ENCODE assay signal across 8 cellular contexts in genomic region chr12:122888232-122888752, GRCh38. TPM values are rescaled to one million over a fixed set of nuclear protein-coding genes. Genes with fewer than 3 reads are reported as not detected.
DNase-seq lines count a peak whose midpoint lies in the region; ATAC-seq, FAIRE-seq and TF ChIP-seq lines count a peak whose summit lies in the region.

No MANE protein-coding gene starts in this region.

- no peak overlapping the region for H3K56ac ChIP-seq in H1 (replicated peaks; ENCODE audit: insufficient read length, low read depth, low read length)

- 0 out of 3 replicates have a peak, but pooled peaks of 1 of the 2 experiments have one; percentile 27 for TF ChIP-seq POLR2A in H1 (IDR thresholded peaks at IDR 0.05; ENCODE audit: control extremely low read depth in 1 of 2, low read depth in 2 of 2, low read length in 2 of 2)
- TF ChIP-seq POLR2A in vagina (IDR thresholded peaks at IDR 0.05) = no peak

- H3K23me2 ChIP-seq in H1 (ENCODE audit: low read depth, low read length) = no peaks in the 10 kb centered on the region; the same call in 1 of the 2 replicates

- peak overlapping the region; percentile 88 for H3K4me3 Mint-ChIP-seq in activated B cell treated with CpG ODN at 0.5 μM for 24 hours

- H4K8ac ChIP-seq in H1 (ENCODE audit: extremely low read depth, insufficient read depth, low read length) = no peak overlapping the region

- H3K4me1 ChIP-seq in H1 (replicated peaks in 1 of 4; ENCODE audit: control insufficient read depth in 3 of 4, insufficient read depth in 4 of 4, low read length in 3 of 4) (peaks cover 5 to 21% (median 14%) of the 10 kb centered on the region in 4 experiments), vagina (peaks cover 82% of the 10 kb centered on the region)

- peak; percentile 41 for ATAC-seq in GM21447 (IDR thresholded peaks at IDR 0.05; ENCODE audit: unreplicated experiment)
- peak; percentile 55 for ATAC-seq in activated B cell treated with CpG ODN at 0.5 μM for 24 hours (ENCODE audit: low read depth)
- no peak for ATAC-seq in GM18868 (IDR thresholded peaks at IDR 0.05; ENCODE audit: unreplicated experiment)

- H3K4me1 Mint-ChIP-seq in activated B cell treated with CpG ODN at 0.5 μM for 24 hours = peaks cover 93% of the 10 kb centered on the region

- H3K27me3 ChIP-seq in H1 (replicated peaks in 1 of 4; ENCODE audit: control insufficient read depth in 3 of 4, extremely low read depth in 1 of 4, insufficient read depth in 3 of 4, low read length in 3 of 4) (peaks cover 0 to 3% (median 0%) of the 10 kb centered on the region in 4 experiments; a peak in 3 of 7 replicates), vagina (no peaks in the 10 kb centered on the region)

- H3K23ac ChIP-seq in H1 (ENCODE audit: insufficient read length) = no peak overlapping the region

- DNase-seq in AG04449 (ENCODE audit: low read depth, low spot score) (no peak), NCI-H2081 (lab: John Stamatoyannopoulos, UW) (peak; percentile 62 to 72), activated B cell treated with CpG ODN at 0.5 μM for 24 hours (no peak), H1 (ENCODE audit: low read depth in 1 of 2, low spot score in 2 of 2) (no peak), mucosa of gallbladder (ENCODE audit: low spot score) (peak; percentile 86), vagina (ENCODE audit: extremely low spot score in 2 of 2) (no peak)

- intact Hi-C loops in activated B cell treated with CpG ODN at 0.5 μM for 24 hours (cut with micrococcal nuclease) = loop anchor here (1.0 to 5.0 kb wide), 2 partner anchors 10 to 344 kb away; partner anchors contain the start of genes MPHOSPH9 and MTRFR
- intact Hi-C loops in vagina (cut with DNase I) = no loop called here

- no peak overlapping the region for H2BK120ac ChIP-seq in H1 (replicated peaks; ENCODE audit: low read depth, low read length)

- 58% methylated on average over 12 of the region's 12 CpGs; no CpG with 5 or more reads in 1 of the 2 experiments for WGBS in H1 (ENCODE audit: extremely low coverage in 1 of 2, insufficient coverage in 1 of 2, insufficient read length in 1 of 2, insufficient replicate concordance in 2 of 2, low coverage in 1 of 2, low lambda C conversion rate in 2 of 2, missing lambda C conversion rate in 1 of 2), 2 experiments

- TF ChIP-seq RAD21 in H1 (IDR thresholded peaks at IDR 0.05 in 1 of 2, conservative IDR thresholded peaks at IDR 0.05 in 1 of 2; ENCODE audit: low read depth in 2 of 2, low read length in 2 of 2) = no peak

- TF ChIP-seq EP300 in H1 (IDR thresholded peaks at IDR 0.05; ENCODE audit: borderline replicate concordance in 1 of 2, low read depth in 2 of 2, low read length in 2 of 2) = 0 out of 3 replicates have a peak, but pooled peaks of 1 of the 2 experiments have one; percentile 52

- peak overlapping the region; percentile 96 for H3K27ac Mint-ChIP-seq in activated B cell treated with CpG ODN at 0.5 μM for 24 hours

- no peak overlapping the region for H3K14ac ChIP-seq in H1 (ENCODE audit: insufficient read length)

- peak overlapping the region; percentile 18 to 32; a peak in 3 of 4 replicates for H3K4me2 ChIP-seq in H1 (ENCODE audit: insufficient read depth in 1 of 2, low read depth in 2 of 2, low read length in 2 of 2)

- H3K36me3 ChIP-seq in H1 (ENCODE audit: control insufficient read depth in 2 of 4, insufficient read depth in 4 of 4, low read length in 3 of 4) (no peaks in the 10 kb centered on the region), vagina (no peaks in the 10 kb centered on the region)

- no peak overlapping the region for H2BK5ac ChIP-seq in H1 (ENCODE audit: low read depth, low read length)

- FAIRE-seq in H1 (lab: Jason Lieb, UNC) = no peak

- no peak overlapping the region for H2AK5ac ChIP-seq in H1 (ENCODE audit: low read depth, low read length)

- H3K36me3 Mint-ChIP-seq in activated B cell treated with CpG ODN at 0.5 μM for 24 hours (ENCODE audit: low read depth) = peaks cover 10% of the 10 kb centered on the region

- peaks cover 0 to 54% of the 10 kb centered on the region in 2 experiments; a peak in 3 of 4 replicates for H3K79me2 ChIP-seq in H1 (ENCODE audit: control insufficient read depth in 1 of 2, insufficient read depth in 2 of 2, low read length in 2 of 2)

- no peaks in the 10 kb centered on the region for H3K9me3 Mint-ChIP-seq in activated B cell treated with CpG ODN at 0.5 μM for 24 hours

- H2BK12ac ChIP-seq in H1 (ENCODE audit: low read depth, low read length) = no peak overlapping the region; the same call in 1 of the 2 replicates

- no peak overlapping the region for H2AFZ ChIP-seq in H1 (ENCODE audit: low read length)

- no peak overlapping the region for H3K4ac ChIP-seq in H1 (replicated peaks; ENCODE audit: insufficient read length, low read depth, low read length)

- no peak overlapping the region for H4K5ac ChIP-seq in H1 (ENCODE audit: insufficient read length, low read depth, low read length)

- H3K27ac ChIP-seq in H1 (ENCODE audit: low read depth, low read length) (peak overlapping the region; percentile 11; the same call in 1 of the 2 replicates), vagina (peak overlapping the region; percentile 70)

- POLR2A ChIA-PET in AG04449 (lab: Yijun Ruan, JAX) (interaction anchor here (1.0 kb wide), 1 partner anchor 59 kb away, joined by 3 read pairs; no protein-coding TSS in a partner anchor), activated B cell treated with CpG ODN at 0.5 μM for 24 hours (lab: Charles Lee) (interaction anchor here (0.6 to 6.5 kb wide), 15 partner anchors 9 to 361 kb away, joined by 3 to 99 read pairs (median 4); partner anchors contain the start of genes KNTC1, MPHOSPH9, MTRFR and OGFOD2), H1 (lab: Charles Lee; ENCODE audit: partially characterized antibody) (interaction anchor here (0.9 to 1.2 kb wide), 3 partner anchors 11 to 98 kb away, joined by 4 to 5 read pairs (median 5); no protein-coding TSS in a partner anchor)

- CTCF ChIA-PET in AG04449 (lab: Yijun Ruan, JAX) (interaction anchor here (1.4 to 7.9 kb wide), 6 partner anchors 9 to 350 kb away, joined by 4 to 46 read pairs (median 8); no protein-coding TSS in a partner anchor), activated B cell treated with CpG ODN at 0.5 μM for 24 hours (lab: Charles Lee) (interaction anchor here (2.4 to 6.1 kb wide), 2 partner anchors 10 to 64 kb away, joined by 17 to 25 read pairs; no protein-coding TSS in a partner anchor), H1 (lab: Charles Lee; ENCODE audit: partially characterized antibody) (interaction anchor here (1.0 to 2.8 kb wide), 10 partner anchors 9 to 95 kb away, joined by 3 to 11 read pairs (median 6); no protein-coding TSS in a partner anchor)

- H2BK20ac ChIP-seq in H1 (ENCODE audit: low read length) = no peak overlapping the region

- peak overlapping the region; percentile 4; the same call in 1 of the 2 replicates for H3K4me3 ChIP-seq in AG04449 (ENCODE audit: low read depth, low read length)
- H3K4me3 ChIP-seq in H1 (ENCODE audit: extremely low read depth in 1 of 4, insufficient read depth in 2 of 4, low read depth in 3 of 4, low read length in 4 of 4) = no peak overlapping the region; a peak in 1 of 8 replicates
- peak overlapping the region; percentile 7 to 12 for H3K4me3 ChIP-seq in vagina

- H2BK15ac ChIP-seq in H1 (ENCODE audit: low read length) = no peak overlapping the region

- peaks cover 5% of the 10 kb centered on the region; the same call in 1 of the 2 replicates for H3K79me1 ChIP-seq in H1 (ENCODE audit: low read depth, low read length)

- TF ChIP-seq CTCF in AG04449 (IDR thresholded peaks at IDR 0.05; ENCODE audit: insufficient read depth, low read length, missing control alignments) = no peak
- no peak for TF ChIP-seq CTCF in activated B cell treated with CpG ODN at 0.5 μM for 24 hours (IDR thresholded peaks at IDR 0.05)
- no peak for TF ChIP-seq CTCF in H1 (IDR thresholded peaks at IDR 0.05; ENCODE audit: control extremely low read depth in 1 of 3, insufficient read depth in 1 of 3, low read depth in 1 of 3, low read length in 3 of 3)
- no peak for TF ChIP-seq CTCF in vagina (IDR thresholded peaks at IDR 0.05)

- H4K91ac ChIP-seq in H1 (replicated peaks; ENCODE audit: insufficient read length, low read length) = no peak overlapping the region

- H3K27me3 Mint-ChIP-seq in activated B cell treated with CpG ODN at 0.5 μM for 24 hours = no peaks in the 10 kb centered on the region

- peaks cover 4 to 22% of the 10 kb centered on the region in 2 experiments for H4K20me1 ChIP-seq in H1 (replicated peaks in 1 of 2; ENCODE audit: control insufficient read depth in 1 of 2, insufficient read depth in 2 of 2, low read length in 2 of 2)

- no peak overlapping the region for H3K9ac ChIP-seq in H1 (replicated peaks in 1 of 4; ENCODE audit: extremely low read depth in 1 of 4, low read depth in 3 of 4, low read length in 3 of 4)

- H3K9me3 ChIP-seq in H1 (ENCODE audit: insufficient read depth in 2 of 2, low read depth in 1 of 2, low read length in 1 of 2) = no peaks in the 10 kb centered on the region
- H3K9me3 ChIP-seq in vagina = no peaks in the 10 kb centered on the region

- H3K18ac ChIP-seq in H1 (ENCODE audit: extremely low read depth, low read length) = no peak overlapping the region

TF ChIP-seq in H1, 55 proteins besides CTCF, POLR2A, EP300 and RAD21 (continues in another document):
- no peak for TF ChIP-seq SUZ12 (IDR thresholded peaks at IDR 0.05; ENCODE audit: low read length)
- TF ChIP-seq RXRA (IDR thresholded peaks at IDR 0.05; ENCODE audit: insufficient read depth, low read depth, low read length) = no peak

RNA-seq across cellular contexts. Expression of gene VPS37B, which starts 7.6 kb away (rescaled TPM):
- total RNA-seq in activated B cell treated with CpG ODN at 0.5 μM for 24 hours (51.4 and 54.1 TPM in 2 replicates), mucosa of gallbladder (45.8 TPM), vagina (34.9 TPM)
- total RNA-seq in H1 (2021; fragmentation: NEBNext Ultra II Directional; extraction: Animal tissue kit (Norgen Biotek cat#: 25700)) = 11.9 and 13.1 TPM in 2 replicates
- 15.7 and 17.2 TPM in 2 replicates for polyA plus RNA-seq in H1 (2011; rRNA removed)
- 10.8 TPM for polyA plus RNA-seq in H1 (2011; cell fraction: cytosol; rRNA removed)
- polyA plus RNA-seq in H1 (2011; cell fraction: nucleus; rRNA removed) = 12.1 TPM
- 6.6 to 13.4 TPM (median 11.1 TPM) in 4 replicates for polyA plus RNA-seq in H1 (2012, experiment 1 of 2)
- 12.1 TPM for polyA plus RNA-seq in H1 (2012, experiment 2 of 2)
- polyA plus RNA-seq in H1 (2013, experiment 1 of 2) = 7.0 TPM
- 7.9 TPM for polyA plus RNA-seq in H1 (2013, experiment 2 of 2)
- polyA minus RNA-seq in H1 (2011; rRNA and poly(A)+ RNA removed) = 4.0 and 5.7 TPM in 2 replicates
- polyA minus RNA-seq in H1 (2011; cell fraction: cytosol; rRNA and poly(A)+ RNA removed) = 8.7 TPM
- 7.7 TPM for polyA minus RNA-seq in H1 (2011; cell fraction: nucleus; rRNA and poly(A)+ RNA removed)

RNA-seq across cellular contexts. Expression of gene HIP1R, which starts 53.0 kb away (rescaled TPM):
- total RNA-seq in activated B cell treated with CpG ODN at 0.5 μM for 24 hours (132 and 154 TPM in 2 replicates), mucosa of gallbladder (115 TPM), vagina (66.0 TPM)
- total RNA-seq in H1 (2021; fragmentation: NEBNext Ultra II Directional; extraction: Animal tissue kit (Norgen Biotek cat#: 25700)) = 14.5 and 14.7 TPM in 2 replicates
- 11.2 and 16.1 TPM in 2 replicates for polyA plus RNA-seq in H1 (2011; rRNA removed)
- polyA plus RNA-seq in H1 (2011; cell fraction: cytosol; rRNA removed) = 15.5 TPM
- polyA plus RNA-seq in H1 (2011; cell fraction: nucleus; rRNA removed) = 101 TPM
- 12.0 to 17.7 TPM (median 16.9 TPM) in 4 replicates for polyA plus RNA-seq in H1 (2012, experiment 1 of 2)
- 15.1 TPM for polyA plus RNA-seq in H1 (2012, experiment 2 of 2)
- polyA plus RNA-seq in H1 (2013, experiment 1 of 2) = 8.5 TPM
- 6.9 TPM for polyA plus RNA-seq in H1 (2013, experiment 2 of 2)
- 14.0 and 15.2 TPM in 2 replicates for polyA minus RNA-seq in H1 (2011; rRNA and poly(A)+ RNA removed)
- polyA minus RNA-seq in H1 (2011; cell fraction: cytosol; rRNA and poly(A)+ RNA removed) = 10.6 TPM
- polyA minus RNA-seq in H1 (2011; cell fraction: nucleus; rRNA and poly(A)+ RNA removed) = 24.7 TPM

Comparison
In these comparisons a context has a peak if more than half of its experiments do, and no peak if none do; other contexts are left out.
1. DNase-seq: peak in NCI-H2081 (2 of 2) and mucosa of gallbladder (single experiment); none in AG04449 (single experiment), activated B cell treated with CpG ODN at 0.5 μM for 24 hours (single experiment), H1 (0 of 2) and vagina (0 of 2).
2. H3K4me3 ChIP-seq: peak in AG04449 (single experiment) and vagina (2 of 2); none in H1 (0 of 4).